ENCODE assay signal across 8 cellular contexts in the genomic region with DNA sequence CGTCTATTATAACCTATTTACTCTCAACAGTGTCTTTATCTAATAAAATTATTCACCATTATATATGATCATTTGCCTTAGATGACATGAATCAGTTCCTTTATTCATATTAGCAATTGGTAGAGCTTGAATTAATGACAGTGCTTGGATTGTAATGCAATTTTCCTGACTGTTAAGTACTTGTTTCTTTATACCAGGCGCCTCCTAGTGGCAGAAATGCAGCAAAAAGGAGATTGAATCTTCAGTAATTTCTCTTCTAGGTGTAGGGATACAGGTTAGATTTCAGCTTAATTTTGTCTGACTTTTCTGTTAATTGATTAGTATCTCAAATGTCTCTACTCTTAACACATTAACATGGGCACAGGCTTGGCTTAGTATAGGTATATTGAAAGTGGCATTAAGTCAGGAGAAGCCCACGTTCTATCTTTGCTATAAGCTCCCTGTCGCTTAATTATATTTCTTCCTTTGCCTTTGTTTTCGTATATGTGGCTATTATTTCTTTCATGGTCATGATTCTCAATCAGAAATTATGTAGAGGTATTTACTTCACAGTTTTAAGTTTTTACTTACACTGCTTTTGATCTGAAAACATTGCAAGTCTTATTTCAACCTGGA. TPM values are rescaled to one million over a fixed set of nuclear protein-coding genes. Genes with fewer than 3 reads are reported as not detected.
DNase-seq lines count a peak whose midpoint lies in the region; ATAC-seq, FAIRE-seq and TF ChIP-seq lines count a peak whose summit lies in the region.

No MANE protein-coding gene starts in this region.

- H2AFZ ChIP-seq in K562 (ENCODE audit: low read depth, low read length): no peak overlapping the region

- no peak overlapping the region for H3K4me3 ChIP-seq in K562

- TF ChIP-seq EP300 in K562 (IDR thresholded peaks at IDR 0.05; ENCODE audit: low read length): no peak

- intact Hi-C loops in K562 (cut with micrococcal nuclease): loop anchor here (5.0 to 10.0 kb wide), 4 partner anchors 337 to 640 kb away; no protein-coding TSS in a partner anchor

- no peaks in the 10 kb centered on the region for H3K9me3 ChIP-seq in K562 (replicated peaks; ENCODE audit: control insufficient read depth, insufficient read depth, low read depth, low read length)

- TF ChIP-seq RAD21 in K562 (CRISPR knock-in tag; conservative IDR thresholded peaks at IDR 0.05 in 1 of 2, IDR thresholded peaks at IDR 0.05 in 1 of 2): peak; percentile 19 to 59; a peak in 3 of 4 replicates

- whole genome bisulfite sequencing in K562 (ENCODE audit: insufficient coverage, low coverage, missing lambda C conversion rate): 3% methylated on average over 5 of the region's 5 CpGs

- H3K27ac ChIP-seq in K562 (ENCODE audit: extremely low read depth, low read depth, low read length): no peak overlapping the region

- no peak for TF ChIP-seq POLR2A in K562 (conservative IDR thresholded peaks at IDR 0.05)

- no peak overlapping the region for H3K9ac ChIP-seq in K562 (ENCODE audit: insufficient read depth in 1 of 2, low read depth in 2 of 2, low read length in 2 of 2)

- no peaks in the 10 kb centered on the region for H3K36me3 ChIP-seq in K562 (ENCODE audit: control insufficient read depth, insufficient read depth, low read length)

- H3K79me2 ChIP-seq in K562 (ENCODE audit: control insufficient read depth, insufficient read depth, low read length): no peaks in the 10 kb centered on the region

- CTCF ChIA-PET in K562 (lab: Yijun Ruan, JAX; ENCODE audit: low intra/inter-chr PET ratio): no interaction called here

- H3K4me1 ChIP-seq in K562 (replicated peaks in 1 of 2; ENCODE audit: control insufficient read depth in 2 of 2, insufficient read depth in 2 of 2, low read length in 2 of 2): no peaks in the 10 kb centered on the region

- in situ Hi-C loops in K562 (cut with MboI): loop anchor here (10.0 to 25.0 kb wide), 2 partner anchors 447 to 650 kb away; no protein-coding TSS in a partner anchor

- POLR2A ChIA-PET in K562 (lab: Yijun Ruan, JAX): no interaction called here

- no peaks in the 10 kb centered on the region for H3K9me1 ChIP-seq in K562 (ENCODE audit: control insufficient read depth, insufficient read depth, low read length)

- 0 out of 3 replicates have a peak, but pooled peaks have one; percentile 57 for ATAC-seq in K562
- ATAC-seq in HG02610 (IDR thresholded peaks at IDR 0.05; ENCODE audit: unreplicated experiment): no peak

- no peak overlapping the region for H3K4me2 ChIP-seq in K562 (ENCODE audit: insufficient read depth, low read length)

- no peaks in the 10 kb centered on the region for H4K20me1 ChIP-seq in K562 (replicated peaks; ENCODE audit: control insufficient read depth, insufficient read depth, low read length)

- FAIRE-seq in K562 (lab: Jason Lieb, UNC): no peak

- DNase-seq in activated CD4-positive, alpha-beta T cell treated with anti-CD3 and anti-CD28 coated beads for 24 hours (ENCODE audit: low read depth in 2 of 2): peak; percentile 49 to 51
- DNase-seq in activated CD4-positive, alpha-beta T cell treated with anti-CD3 and anti-CD28 coated beads for 1 hour: no peak
- DNase-seq in NCI-H1417 treated with DMSO at 0.1 percent for 48 hours (lab: John Stamatoyannopoulos, UW) (peak; percentile 57), SW480 (ENCODE audit: low spot score) (peak; percentile 70), K562 (ENCODE audit: extremely low read depth in 1 of 4, low spot score in 3 of 4) (peak; percentile 13 to 57 (median 20)), iPS-NIHi7 (ENCODE audit: extremely low spot score) (peak; percentile 39)
- peak; percentile 75 for DNase-seq in stimulated activated CD4-positive, alpha-beta T cell treated with anti-CD3 and anti-CD28 coated beads, Interleukin-15, amount 100 ng/mL, for 24 hours

- peak; percentile 39 to 60 (median 51); a peak in 5 of 6 replicates for TF ChIP-seq CTCF in K562 (IDR thresholded peaks at IDR 0.05 in 2 of 3, conservative IDR thresholded peaks at IDR 0.05 in 1 of 3; ENCODE audit: insufficient read depth in 2 of 3, low read depth in 1 of 3, low read length in 3 of 3)

- H3K27me3 ChIP-seq in K562 (ENCODE audit: control insufficient read depth in 2 of 2, insufficient read depth in 2 of 2, low read length in 2 of 2): no peaks in the 10 kb centered on the region; a peak in 1 of 5 replicates

- BruUV-seq in K562 (replicated peaks; lab: Mats Ljungman, UMichigan): no TSS peak

TF ChIP-seq in K562, 482 proteins besides CTCF, POLR2A, EP300 and RAD21 (continues in another document):
- TF ChIP-seq KHSRP (IDR thresholded peaks at IDR 0.05) (no peak), RBM17 (IDR thresholded peaks at IDR 0.05; ENCODE audit: borderline replicate concordance, low read depth, low read length) (no peak), MAX (CRISPR knock-in tag; IDR thresholded peaks at IDR 0.05) (no peak), ZC3H8 (IDR thresholded peaks at IDR 0.05) (no peak), MXI1 (IDR thresholded peaks at IDR 0.05; ENCODE audit: low read depth, low read length) (no peak), TEAD4 (IDR thresholded peaks at IDR 0.05; ENCODE audit: low read length) (peak; percentile 84), TEAD4 (CRISPR knock-in tag; IDR thresholded peaks at IDR 0.05; ENCODE audit: borderline replicate concordance) (no peak), NR2F6 (CRISPR knock-in tag; IDR thresholded peaks at IDR 0.05) (no peak), TFAM (CRISPR knock-in tag; conservative IDR thresholded peaks at IDR 0.05) (no peak), TSC22D4 (tag; IDR thresholded peaks at IDR 0.05) (no peak), TEAD1 (CRISPR knock-in tag; IDR thresholded peaks at IDR 0.05) (peak; percentile 84 to 98), POLR2AphosphoS5 (IDR thresholded peaks at IDR 0.05; ENCODE audit: control insufficient read depth, insufficient read depth, low read depth, low read length) (no peak), TEAD2 (tag; IDR thresholded peaks at IDR 0.05) (peak; percentile 95)

RNA-seq across cellular contexts. Expression of gene LHFPL6, which starts 9.1 kb away (rescaled TPM):
- not detected in 2 replicates for total RNA-seq in K562 (2011; cell fraction: chromatin; rRNA removed; ENCODE audit: low replicate concordance)
- not detected in 2 replicates for total RNA-seq in K562 (2011; cell fraction: nucleolus; rRNA removed)
- total RNA-seq in K562 (2011; cell fraction: nucleoplasm; rRNA removed): not detected in 2 replicates
- total RNA-seq in K562 (2014; rRNA removed): not detected in 2 replicates
- total RNA-seq in K562 (2014; rRNA removed; fragmentation: Illumina TruSeq; extraction: Trizol): not detected in 2 replicates
- total RNA-seq in K562 (2015; rRNA removed; fragmentation: Illumina TruSeq; extraction: Trizol): not detected in 2 replicates
- total RNA-seq in K562 (2021): 0.18 TPM in 1 of 2 replicates, not detected in the other
- polyA plus RNA-seq in K562 (2011; rRNA removed): not detected in 2 replicates
- polyA plus RNA-seq in K562 (2011; cell fraction: cytosol; rRNA removed): not detected in 2 replicates
- not detected in 2 replicates for polyA plus RNA-seq in K562 (2011; cell fraction: nucleus; rRNA removed)
- not detected in 2 replicates for polyA plus RNA-seq in K562 (2012)
- polyA plus RNA-seq in K562 (2014; fragmentation: Illumina TruSeq; extraction: Trizol): not detected in 2 replicates
- polyA plus RNA-seq in K562 (2014; fragmentation: Nextera tagmentation; extraction: Ambion mirVana): not detected
- polyA plus RNA-seq in K562 (2014; rRNA removed): not detected in 2 replicates
- polyA minus RNA-seq in K562 (2011; rRNA and poly(A)+ RNA removed): not detected in 2 replicates
- polyA minus RNA-seq in K562 (2011; cell fraction: cytosol; rRNA and poly(A)+ RNA removed): not detected in 2 replicates
- not detected in 2 replicates for polyA minus RNA-seq in K562 (2011; cell fraction: nucleus; rRNA and poly(A)+ RNA removed)

RNA-seq across cellular contexts. Expression of gene COG6, which starts 43.3 kb away (rescaled TPM):
- total RNA-seq in K562 (2011; cell fraction: chromatin; rRNA removed; ENCODE audit: low replicate concordance): 26.4 and 84.9 TPM in 2 replicates
- 11.5 and 22.0 TPM in 2 replicates for total RNA-seq in K562 (2011; cell fraction: nucleolus; rRNA removed)
- total RNA-seq in K562 (2011; cell fraction: nucleoplasm; rRNA removed): 13.7 and 19.4 TPM in 2 replicates
- total RNA-seq in K562 (2014; rRNA removed): 8.6 and 8.7 TPM in 2 replicates
- total RNA-seq in K562 (2014; rRNA removed; fragmentation: Illumina TruSeq; extraction: Trizol): 11.0 and 12.0 TPM in 2 replicates
- total RNA-seq in K562 (2015; rRNA removed; fragmentation: Illumina TruSeq; extraction: Trizol): 9.2 and 9.7 TPM in 2 replicates
- 14.0 and 14.8 TPM in 2 replicates for total RNA-seq in K562 (2021)
- 20.0 and 20.9 TPM in 2 replicates for polyA plus RNA-seq in K562 (2011; rRNA removed)
- polyA plus RNA-seq in K562 (2011; cell fraction: cytosol; rRNA removed): 6.1 and 12.2 TPM in 2 replicates
- 7.4 and 17.9 TPM in 2 replicates for polyA plus RNA-seq in K562 (2011; cell fraction: nucleus; rRNA removed)
- polyA plus RNA-seq in K562 (2012): 4.4 and 8.2 TPM in 2 replicates
- 7.5 and 9.6 TPM in 2 replicates for polyA plus RNA-seq in K562 (2014; fragmentation: Illumina TruSeq; extraction: Trizol)
- polyA plus RNA-seq in K562 (2014; fragmentation: Nextera tagmentation; extraction: Ambion mirVana): 1 to 10 TPM; 2.6 to 4.0 TPM
- polyA plus RNA-seq in K562 (2014; rRNA removed): 7.6 and 8.3 TPM in 2 replicates
- polyA minus RNA-seq in K562 (2011; rRNA and poly(A)+ RNA removed): 21.3 and 27.1 TPM in 2 replicates
- 8.7 and 9.2 TPM in 2 replicates for polyA minus RNA-seq in K562 (2011; cell fraction: cytosol; rRNA and poly(A)+ RNA removed)
- 27.9 and 65.5 TPM in 2 replicates for polyA minus RNA-seq in K562 (2011; cell fraction: nucleus; rRNA and poly(A)+ RNA removed)
